ENCODE assay signal across 1 cellular context in genomic region chr4:24517676-24518075, GRCh38.
TF ChIP-seq lines count a peak whose summit lies in the region.

No MANE protein-coding gene starts in this region.

TF ChIP-seq in K562, 482 proteins besides CTCF, POLR2A, EP300 and RAD21 (continued from another document and continues in another):
- TF ChIP-seq, protein P1, sequence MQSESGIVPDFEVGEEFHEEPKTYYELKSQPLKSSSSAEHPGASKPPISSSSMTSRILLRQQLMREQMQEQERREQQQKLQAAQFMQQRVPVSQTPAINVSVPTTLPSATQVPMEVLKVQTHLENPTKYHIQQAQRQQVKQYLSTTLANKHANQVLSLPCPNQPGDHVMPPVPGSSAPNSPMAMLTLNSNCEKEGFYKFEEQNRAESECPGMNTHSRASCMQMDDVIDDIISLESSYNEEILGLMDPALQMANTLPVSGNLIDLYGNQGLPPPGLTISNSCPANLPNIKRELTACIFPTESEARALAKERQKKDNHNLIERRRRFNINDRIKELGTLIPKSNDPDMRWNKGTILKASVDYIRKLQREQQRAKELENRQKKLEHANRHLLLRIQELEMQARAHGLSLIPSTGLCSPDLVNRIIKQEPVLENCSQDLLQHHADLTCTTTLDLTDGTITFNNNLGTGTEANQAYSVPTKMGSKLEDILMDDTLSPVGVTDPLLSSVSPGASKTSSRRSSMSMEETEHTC (IDR thresholded peaks at IDR 0.05): no peak
- TF ChIP-seq E2F8 (IDR thresholded peaks at IDR 0.05; ENCODE audit: low read depth, partially characterized antibody): no peak
- TF ChIP-seq ZNF584 (CRISPR knock-in tag; IDR thresholded peaks at IDR 0.05; ENCODE audit: low read depth): no peak
- no peak for TF ChIP-seq POU5F1 (IDR thresholded peaks at IDR 0.05; ENCODE audit: borderline replicate concordance, low read depth, low read length, partially characterized antibody)
- TF ChIP-seq TRIM28 (IDR thresholded peaks at IDR 0.05): no peak
- TF ChIP-seq C11orf30 (IDR thresholded peaks at IDR 0.05; ENCODE audit: low read depth): no peak
- TF ChIP-seq HDAC2 (IDR thresholded peaks at IDR 0.05): peak; percentile 72; the same call in 1 of the 2 replicates
- TF ChIP-seq, protein P2, sequence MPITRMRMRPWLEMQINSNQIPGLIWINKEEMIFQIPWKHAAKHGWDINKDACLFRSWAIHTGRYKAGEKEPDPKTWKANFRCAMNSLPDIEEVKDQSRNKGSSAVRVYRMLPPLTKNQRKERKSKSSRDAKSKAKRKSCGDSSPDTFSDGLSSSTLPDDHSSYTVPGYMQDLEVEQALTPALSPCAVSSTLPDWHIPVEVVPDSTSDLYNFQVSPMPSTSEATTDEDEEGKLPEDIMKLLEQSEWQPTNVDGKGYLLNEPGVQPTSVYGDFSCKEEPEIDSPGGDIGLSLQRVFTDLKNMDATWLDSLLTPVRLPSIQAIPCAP (CRISPR knock-in tag; IDR thresholded peaks at IDR 0.05; ENCODE audit: borderline replicate concordance): no peak
- no peak for TF ChIP-seq RBM34 (IDR thresholded peaks at IDR 0.05; ENCODE audit: borderline replicate concordance, insufficient read depth, low read length)
- no peak for TF ChIP-seq ETV6 (IDR thresholded peaks at IDR 0.05; ENCODE audit: borderline replicate concordance in 1 of 2, low read depth in 2 of 2, low read length in 1 of 2)
- TF ChIP-seq ETV6 (CRISPR knock-in tag; IDR thresholded peaks at IDR 0.05; ENCODE audit: borderline replicate concordance): no peak
- peak; percentile 68 for TF ChIP-seq CBFA2T3 (IDR thresholded peaks at IDR 0.05)
- TF ChIP-seq, protein P3, sequence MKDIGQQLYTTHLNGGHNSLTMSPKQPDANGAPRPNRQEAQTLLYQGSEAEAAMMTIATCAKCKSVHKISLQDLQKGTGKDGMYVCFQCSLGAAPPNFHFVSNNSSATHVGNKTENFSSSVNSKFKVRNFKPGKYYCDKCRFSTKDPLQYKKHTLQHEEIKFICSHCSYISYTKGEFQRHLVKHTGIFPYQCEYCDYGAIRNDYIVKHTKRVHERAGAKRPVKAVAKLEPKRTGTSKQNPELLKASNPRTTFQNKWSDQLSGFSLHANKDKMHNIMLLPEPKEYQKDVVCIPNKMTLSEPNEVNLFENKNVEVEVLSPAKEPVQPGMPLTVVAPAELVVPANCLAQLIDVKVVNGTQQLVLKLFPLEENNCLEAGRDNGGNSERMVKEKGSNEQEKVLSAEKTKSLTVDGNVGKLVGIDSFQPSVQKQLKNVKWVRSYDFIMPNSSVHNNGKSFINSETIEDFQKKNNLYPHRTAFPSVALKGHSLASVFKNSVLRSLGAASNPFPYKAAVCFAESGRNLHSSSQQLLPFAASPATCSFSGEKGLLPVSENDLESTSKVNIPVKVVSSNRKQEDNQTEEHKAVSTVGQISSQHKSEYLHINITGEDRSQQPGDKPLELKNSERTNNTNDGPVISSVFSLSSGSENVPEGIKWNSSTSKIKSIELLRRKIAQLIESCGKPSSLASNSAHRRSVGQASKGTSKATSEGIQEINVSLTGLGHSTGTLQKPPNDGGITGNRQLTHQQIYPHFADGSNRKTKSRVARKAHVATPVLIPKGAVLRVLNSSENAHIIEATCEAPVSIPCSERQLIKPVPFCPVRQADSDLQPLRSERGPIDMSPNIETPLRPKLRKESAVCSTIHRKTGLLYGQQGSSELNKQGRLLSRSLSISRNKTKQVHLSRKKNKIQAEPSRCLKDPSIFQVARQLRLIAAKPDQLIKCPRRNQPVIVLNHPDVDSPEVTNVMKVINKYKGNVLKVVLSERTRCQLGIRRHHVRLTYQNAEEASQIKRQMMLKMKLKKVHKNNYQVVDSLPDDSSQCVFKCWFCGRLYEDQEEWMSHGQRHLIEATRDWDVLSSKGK (CRISPR knock-in tag; IDR thresholded peaks at IDR 0.05): no peak
- TF ChIP-seq ZNF217 (CRISPR knock-in tag; IDR thresholded peaks at IDR 0.05): no peak
- TF ChIP-seq ZNF830 (CRISPR knock-in tag; IDR thresholded peaks at IDR 0.05): no peak
- TF ChIP-seq ZNF778 (CRISPR knock-in tag; IDR thresholded peaks at IDR 0.05): no peak
- TF ChIP-seq ARID1B (IDR thresholded peaks at IDR 0.05): 0 out of 2 replicates have a peak, but pooled peaks have one; percentile 8
- TF ChIP-seq TEAD1 (CRISPR knock-in tag; IDR thresholded peaks at IDR 0.05): no peak
- TF ChIP-seq CBX2 (IDR thresholded peaks at IDR 0.05; ENCODE audit: insufficient read depth, low read length, poor library complexity, severe bottlenecking): no peak
- TF ChIP-seq XRCC3 (IDR thresholded peaks at IDR 0.05): no peak
- TF ChIP-seq CXXC5 (CRISPR knock-in tag; IDR thresholded peaks at IDR 0.05): no peak
- TF ChIP-seq, protein P4, sequence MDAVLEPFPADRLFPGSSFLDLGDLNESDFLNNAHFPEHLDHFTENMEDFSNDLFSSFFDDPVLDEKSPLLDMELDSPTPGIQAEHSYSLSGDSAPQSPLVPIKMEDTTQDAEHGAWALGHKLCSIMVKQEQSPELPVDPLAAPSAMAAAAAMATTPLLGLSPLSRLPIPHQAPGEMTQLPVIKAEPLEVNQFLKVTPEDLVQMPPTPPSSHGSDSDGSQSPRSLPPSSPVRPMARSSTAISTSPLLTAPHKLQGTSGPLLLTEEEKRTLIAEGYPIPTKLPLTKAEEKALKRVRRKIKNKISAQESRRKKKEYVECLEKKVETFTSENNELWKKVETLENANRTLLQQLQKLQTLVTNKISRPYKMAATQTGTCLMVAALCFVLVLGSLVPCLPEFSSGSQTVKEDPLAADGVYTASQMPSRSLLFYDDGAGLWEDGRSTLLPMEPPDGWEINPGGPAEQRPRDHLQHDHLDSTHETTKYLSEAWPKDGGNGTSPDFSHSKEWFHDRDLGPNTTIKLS (IDR thresholded peaks at IDR 0.05; ENCODE audit: borderline replicate concordance, low read depth): no peak
- TF ChIP-seq ESRRB (CRISPR knock-in tag; IDR thresholded peaks at IDR 0.05; ENCODE audit: borderline replicate concordance): no peak
- TF ChIP-seq TCF7L2 (IDR thresholded peaks at IDR 0.05; ENCODE audit: low read depth, low read length): no peak
- TF ChIP-seq RFX5 (IDR thresholded peaks at IDR 0.05; ENCODE audit: low read depth, low read length): no peak
- TF ChIP-seq ATF2 (CRISPR knock-in tag; IDR thresholded peaks at IDR 0.05): no peak
- no peak for TF ChIP-seq RFX7 (CRISPR knock-in tag; IDR thresholded peaks at IDR 0.05)
- no peak for TF ChIP-seq NCOA2 (IDR thresholded peaks at IDR 0.05; ENCODE audit: partially characterized antibody in 2 of 2)
- TF ChIP-seq MAZ (CRISPR knock-in tag; conservative IDR thresholded peaks at IDR 0.05 in 1 of 2, IDR thresholded peaks at IDR 0.05 in 1 of 2): no peak
- no peak for TF ChIP-seq ZNF699 (CRISPR knock-in tag; IDR thresholded peaks at IDR 0.05; ENCODE audit: insufficient replicate concordance)
- TF ChIP-seq PHB2 (IDR thresholded peaks at IDR 0.05; ENCODE audit: low read depth): no peak
- TF ChIP-seq ZFX (CRISPR knock-in tag; IDR thresholded peaks at IDR 0.05): no peak
- TF ChIP-seq, protein P5, sequence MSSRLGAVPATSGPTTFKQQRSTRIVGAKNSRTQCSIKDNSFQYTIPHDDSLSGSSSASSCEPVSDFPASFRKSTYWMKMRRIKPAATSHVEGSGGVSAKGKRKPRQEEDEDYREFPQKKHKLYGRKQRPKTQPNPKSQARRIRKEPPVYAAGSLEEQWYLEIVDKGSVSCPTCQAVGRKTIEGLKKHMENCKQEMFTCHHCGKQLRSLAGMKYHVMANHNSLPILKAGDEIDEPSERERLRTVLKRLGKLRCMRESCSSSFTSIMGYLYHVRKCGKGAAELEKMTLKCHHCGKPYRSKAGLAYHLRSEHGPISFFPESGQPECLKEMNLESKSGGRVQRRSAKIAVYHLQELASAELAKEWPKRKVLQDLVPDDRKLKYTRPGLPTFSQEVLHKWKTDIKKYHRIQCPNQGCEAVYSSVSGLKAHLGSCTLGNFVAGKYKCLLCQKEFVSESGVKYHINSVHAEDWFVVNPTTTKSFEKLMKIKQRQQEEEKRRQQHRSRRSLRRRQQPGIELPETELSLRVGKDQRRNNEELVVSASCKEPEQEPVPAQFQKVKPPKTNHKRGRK (tag; IDR thresholded peaks at IDR 0.05): no peak
- TF ChIP-seq NFIX (CRISPR knock-in tag; IDR thresholded peaks at IDR 0.05; ENCODE audit: low read depth): no peak
- TF ChIP-seq, protein P6, sequence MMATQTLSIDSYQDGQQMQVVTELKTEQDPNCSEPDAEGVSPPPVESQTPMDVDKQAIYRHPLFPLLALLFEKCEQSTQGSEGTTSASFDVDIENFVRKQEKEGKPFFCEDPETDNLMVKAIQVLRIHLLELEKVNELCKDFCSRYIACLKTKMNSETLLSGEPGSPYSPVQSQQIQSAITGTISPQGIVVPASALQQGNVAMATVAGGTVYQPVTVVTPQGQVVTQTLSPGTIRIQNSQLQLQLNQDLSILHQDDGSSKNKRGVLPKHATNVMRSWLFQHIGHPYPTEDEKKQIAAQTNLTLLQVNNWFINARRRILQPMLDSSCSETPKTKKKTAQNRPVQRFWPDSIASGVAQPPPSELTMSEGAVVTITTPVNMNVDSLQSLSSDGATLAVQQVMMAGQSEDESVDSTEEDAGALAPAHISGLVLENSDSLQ (IDR thresholded peaks at IDR 0.05): peak; percentile 66
- TF ChIP-seq ILF3 (IDR thresholded peaks at IDR 0.05; ENCODE audit: borderline replicate concordance): no peak
- no peak for TF ChIP-seq SNIP1 (IDR thresholded peaks at IDR 0.05; ENCODE audit: low read depth)
- peak; percentile 45 for TF ChIP-seq TCF3 (CRISPR knock-in tag; IDR thresholded peaks at IDR 0.05)
- no peak for TF ChIP-seq ZNF24 (IDR thresholded peaks at IDR 0.05)
- TF ChIP-seq SIRT6 (IDR thresholded peaks at IDR 0.05; ENCODE audit: low read depth, low read length): no peak
- TF ChIP-seq SIN3B (IDR thresholded peaks at IDR 0.05; ENCODE audit: low read depth): no peak
- TF ChIP-seq NELFE (IDR thresholded peaks at IDR 0.05; ENCODE audit: insufficient read depth, insufficient read length): no peak
- no peak for TF ChIP-seq NR3C1 (CRISPR knock-in tag; IDR thresholded peaks at IDR 0.05)
- no peak for TF ChIP-seq SRSF7 (optimal IDR thresholded peaks at IDR 0.05; ENCODE audit: low read depth, low read length)
- no peak for TF ChIP-seq MYC (IDR thresholded peaks at IDR 0.05; ENCODE audit: low read depth, low read length)
- no peak for TF ChIP-seq MYC (CRISPR knock-in tag; IDR thresholded peaks at IDR 0.05; ENCODE audit: borderline replicate concordance, low read depth)
- TF ChIP-seq ZNF134 (CRISPR knock-in tag; conservative IDR thresholded peaks at IDR 0.05): no peak
- no peak for TF ChIP-seq RUNX1 (IDR thresholded peaks at IDR 0.05; ENCODE audit: low read depth)
- TF ChIP-seq CCNT2 (IDR thresholded peaks at IDR 0.05; ENCODE audit: borderline replicate concordance, extremely low read depth, insufficient read length, low read depth, low read length): peak; percentile 7
- no peak for TF ChIP-seq CBFB (CRISPR knock-in tag; IDR thresholded peaks at IDR 0.05)
- TF ChIP-seq SOX6 (IDR thresholded peaks at IDR 0.05): peak; percentile 47; the same call in 1 of the 2 replicates
- no peak for TF ChIP-seq KAT2B (IDR thresholded peaks at IDR 0.05; ENCODE audit: low read depth, low read length)
- TF ChIP-seq MYBL2 (IDR thresholded peaks at IDR 0.05; ENCODE audit: low read depth): no peak
- TF ChIP-seq MYBL2 (CRISPR knock-in tag; IDR thresholded peaks at IDR 0.05; ENCODE audit: borderline replicate concordance): no peak
- TF ChIP-seq, protein P7, sequence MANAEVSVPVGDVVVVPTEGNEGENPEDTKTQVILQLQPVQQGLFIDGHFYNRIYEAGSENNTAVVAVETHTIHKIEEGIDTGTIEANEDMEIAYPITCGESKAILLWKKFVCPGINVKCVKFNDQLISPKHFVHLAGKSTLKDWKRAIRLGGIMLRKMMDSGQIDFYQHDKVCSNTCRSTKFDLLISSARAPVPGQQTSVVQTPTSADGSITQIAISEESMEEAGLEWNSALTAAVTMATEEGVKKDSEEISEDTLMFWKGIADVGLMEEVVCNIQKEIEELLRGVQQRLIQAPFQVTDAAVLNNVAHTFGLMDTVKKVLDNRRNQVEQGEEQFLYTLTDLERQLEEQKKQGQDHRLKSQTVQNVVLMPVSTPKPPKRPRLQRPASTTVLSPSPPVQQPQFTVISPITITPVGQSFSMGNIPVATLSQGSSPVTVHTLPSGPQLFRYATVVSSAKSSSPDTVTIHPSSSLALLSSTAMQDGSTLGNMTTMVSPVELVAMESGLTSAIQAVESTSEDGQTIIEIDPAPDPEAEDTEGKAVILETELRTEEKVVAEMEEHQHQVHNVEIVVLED (CRISPR knock-in tag; IDR thresholded peaks at IDR 0.05): no peak
- no peak for TF ChIP-seq NR2C2 (CRISPR knock-in tag; IDR thresholded peaks at IDR 0.05)
- TF ChIP-seq NR2C2 (tag; IDR thresholded peaks at IDR 0.05): no peak
- no peak for TF ChIP-seq NCOA1 (IDR thresholded peaks at IDR 0.05; ENCODE audit: low read depth)
- TF ChIP-seq MAFG (tag; conservative IDR thresholded peaks at IDR 0.05): no peak
- TF ChIP-seq RCOR1 (IDR thresholded peaks at IDR 0.05; ENCODE audit: borderline replicate concordance in 1 of 2, low read depth in 2 of 2, low read length in 2 of 2): peak; percentile 59 to 77; a peak in 3 of 4 replicates
- TF ChIP-seq ZBTB1 (CRISPR knock-in tag; IDR thresholded peaks at IDR 0.05; ENCODE audit: borderline replicate concordance, low read depth): no peak
- TF ChIP-seq TEAD4 (IDR thresholded peaks at IDR 0.05; ENCODE audit: low read length): peak; percentile 36
- TF ChIP-seq TEAD4 (CRISPR knock-in tag; IDR thresholded peaks at IDR 0.05; ENCODE audit: borderline replicate concordance): no peak
